In genomic region chr18:61334491-61334850, GRCh38 we compare ENCODE assay signal across 13 cellular contexts. TPM values are rescaled to one million over a fixed set of nuclear protein-coding genes. Genes with fewer than 3 reads are reported as not detected.
DNase-seq lines count a peak whose midpoint lies in the region; ATAC-seq and TF ChIP-seq lines count a peak whose summit lies in the region.
"Had no signal": no experiment of that assay in that cellular context is flagged by ENCODE, and none has a peak within 500 bp of the region (broad histone marks: within the 10 kb centered on the region; RNA-seq: fewer than 3 reads in every experiment).

No MANE protein-coding gene starts in this region.

- intact Hi-C loops in psoas muscle (cut with DNase I) = no loop called here

- H3K36me3 ChIP-seq in iPS DF 6.9 (ENCODE audit: control insufficient read depth, insufficient read depth, low read length) (no peaks in the 10 kb centered on the region), psoas muscle (ENCODE audit: insufficient read depth in 1 of 2, low read depth in 1 of 2) (no peaks in the 10 kb centered on the region)

- H3K9me3 ChIP-seq in iPS DF 6.9 (ENCODE audit: control insufficient read depth, insufficient read depth, low read length) = no peaks in the 10 kb centered on the region
- no peaks in the 10 kb centered on the region for H3K9me3 ChIP-seq in psoas muscle

- peak in 2 of 4 donors; percentile 30 to 41 for ATAC-seq in psoas muscle
- ATAC-seq in HG03139 (IDR thresholded peaks at IDR 0.05; ENCODE audit: unreplicated experiment) = no peak
- ATAC-seq: activated CD8-positive, alpha-beta T cell treated with anti-CD3 and anti-CD28 coated beads for 36 hours had no signal

- H3K4me3 ChIP-seq in iPS DF 6.9 (ENCODE audit: low read length) = peak overlapping the region; percentile 60; the same call in 1 of the 2 replicates
- peak overlapping the region; percentile 22 for H3K4me3 ChIP-seq in psoas muscle

- TF ChIP-seq CTCF in psoas muscle (IDR thresholded peaks at IDR 0.05) = no peak

- H3K4me1 ChIP-seq in iPS DF 6.9 (ENCODE audit: control insufficient read depth, insufficient read depth, low read length) = no peaks in the 10 kb centered on the region
- H3K4me1 ChIP-seq in psoas muscle = no peaks in the 10 kb centered on the region

- WGBS in iPS DF 6.9 (ENCODE audit: insufficient coverage, insufficient read length) = no CpG with 5 or more reads among the region's 13 CpGs
- 4 to 8% (median 7%) methylated on average over 13 of the region's 13 CpGs for WGBS in psoas muscle, 3 donors

- DNase-seq in D341Med (ENCODE audit: low spot score) (peak; percentile 45), astrocyte of the hippocampus (ENCODE audit: low read depth, low spot score) (peak; percentile 41), iPS DF 6.9 (ENCODE audit: low read depth, low spot score) (no peak), psoas muscle (no peak), NCI-H345 treated with DMSO at 0.1 percent for 48 hours (lab: John Stamatoyannopoulos, UW; ENCODE audit: unreplicated experiment) (no peak), SW 1271 (lab: John Stamatoyannopoulos, UW) (no peak)
- no peak for DNase-seq in activated CD4-positive, alpha-beta T cell treated with anti-CD3 and anti-CD28 coated beads, Interleukin-2, amount 50 U/mL, for 1 hour
- DNase-seq: activated CD8-positive, alpha-beta T cell treated with anti-CD3 and anti-CD28 coated beads for 36 hours; CD4-positive, CD25-positive, alpha-beta regulatory T cell; SHP77 treated with DMSO at 0.1 percent for 48 hours; small intestine; stimulated activated naive CD4-positive, alpha-beta T cell had no signal

- H3K27me3 ChIP-seq in iPS DF 6.9 (ENCODE audit: control insufficient read depth, insufficient read depth, low read length) = peaks cover 3% of the 10 kb centered on the region; the same call in 1 of the 2 replicates
- H3K27me3 ChIP-seq in psoas muscle (ENCODE audit: insufficient read depth in 3 of 3, low read length in 2 of 3) = peaks cover 0 to 24% (median 2%) of the 10 kb centered on the region in 3 donors

- H3K27ac ChIP-seq in iPS DF 6.9 (ENCODE audit: low read length) (no peak overlapping the region), psoas muscle (no peak overlapping the region)

RNA-seq across cellular contexts. Expression of gene CDH20, which starts 1.2 kb away (rescaled TPM):
- total RNA-seq in psoas muscle = 1 to 10 TPM in 2 of 4 donors, under 1 TPM in 2; 0.10 to 5.2 (median 2.5) TPM
- 10 to 100 TPM in 1 of 3 donors, 1 to 10 TPM in 2; 2.0 to 16.3 (median 2.6) TPM for polyA plus RNA-seq in psoas muscle
- total RNA-seq: activated CD8-positive, alpha-beta T cell treated with anti-CD3 and anti-CD28 coated beads for 36 hours had no signal

Comparison
In these comparisons a context has a peak if more than half of its experiments do, and no peak if none do; other contexts are left out.
1. DNase-seq: peak in D341Med (single experiment) and astrocyte of the hippocampus (single experiment); none in iPS DF 6.9 (single experiment), psoas muscle (0 of 2), NCI-H345 treated with DMSO at 0.1 percent for 48 hours (single experiment), SW 1271 (0 of 2) and activated CD4-positive, alpha-beta T cell treated with anti-CD3 and anti-CD28 coated beads, Interleukin-2, amount 50 U/mL, for 1 hour (single experiment).